8 cellular contexts compared by ENCODE assay signal in the genomic region with DNA sequence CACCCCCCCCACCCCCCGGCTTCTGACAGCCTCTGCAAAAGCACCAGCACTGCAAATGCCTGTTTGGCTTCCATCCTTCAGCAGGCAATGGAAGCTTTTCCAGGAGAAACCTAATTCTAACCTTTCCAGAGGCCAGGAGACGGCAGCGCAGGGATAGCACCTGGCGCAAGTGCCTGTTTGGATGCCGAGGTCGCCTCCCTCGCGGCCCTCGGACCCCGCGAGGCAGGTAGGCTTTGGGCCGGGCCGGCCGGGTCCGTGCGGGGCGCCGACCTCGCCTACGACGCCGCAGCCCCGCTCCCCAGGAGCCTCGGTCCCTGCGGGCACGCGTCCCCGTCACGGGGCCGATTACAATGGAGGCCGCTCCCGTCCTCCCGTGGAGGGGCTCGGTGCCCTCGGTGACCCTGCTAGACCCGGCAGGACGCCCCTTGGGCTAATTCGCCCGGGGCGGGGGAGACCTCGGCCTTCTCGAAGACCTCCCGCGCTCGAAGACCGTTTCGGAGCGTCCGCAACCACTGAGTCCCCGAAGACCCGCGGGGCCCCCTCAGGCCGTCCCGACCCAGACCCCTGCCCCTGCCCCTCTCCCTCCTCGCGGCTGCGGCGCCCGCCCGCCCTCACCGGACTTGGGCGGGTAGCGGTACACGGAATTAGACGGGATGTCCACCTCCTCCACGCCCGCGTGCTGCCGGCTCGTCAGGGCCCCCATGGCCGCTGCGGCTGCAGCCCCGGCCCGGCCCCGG. TPM values are rescaled to one million over a fixed set of nuclear protein-coding genes. Genes with fewer than 3 reads are reported as not detected.
DNase-seq lines count a peak whose midpoint lies in the region; ATAC-seq and TF ChIP-seq lines count a peak whose summit lies in the region.

No MANE protein-coding gene starts in this region.

- WGBS in testis, 2 donors = 3 to 14% methylated on average over 1 to 46 of the region's 75 CpGs

- DNase-seq in D341Med (ENCODE audit: low spot score) (peak; percentile 67), left colon (no peak), testis (no peak), DMS153 (lab: John Stamatoyannopoulos, UW) (no peak), CD1c-positive myeloid dendritic cell (ENCODE audit: extremely low spot score) (no peak)
- DNase-seq in activated naive CD8-positive, alpha-beta T cell treated with anti-CD3 and anti-CD28 coated beads, Interleukin-2, amount 10 ng/mL, durations not matched to agents 7 days and 5 days = peak; percentile 65
- DNase-seq in activated CD4-positive, CD25-positive, alpha-beta regulatory T cell (lab: John Stamatoyannopoulos, UW) = no peak

- TF ChIP-seq POLR2A in testis (IDR thresholded peaks at IDR 0.05) = no peak

- peak overlapping the region; percentile 90 for H3K4me3 Mint-ChIP-seq in activated naive CD8-positive, alpha-beta T cell treated with anti-CD3 and anti-CD28 coated beads, Interleukin-2, amount 10 ng/mL, durations not matched to agents 7 days and 5 days

- peak; percentile 9 for ATAC-seq in HG02885 (IDR thresholded peaks at IDR 0.05; ENCODE audit: poor library complexity, unreplicated experiment)
- ATAC-seq in activated naive CD8-positive, alpha-beta T cell treated with anti-CD3 and anti-CD28 coated beads, Interleukin-2, amount 10 ng/mL, durations not matched to agents 7 days and 5 days (ENCODE audit: low read depth) = peak; percentile 37
- ATAC-seq in left colon = peak; percentile 17

- H3K4me3 ChIP-seq in testis = peak overlapping the region; percentile 56 to 68

- H3K9me3 Mint-ChIP-seq in activated naive CD8-positive, alpha-beta T cell treated with anti-CD3 and anti-CD28 coated beads, Interleukin-2, amount 10 ng/mL, durations not matched to agents 7 days and 5 days = peaks cover 1% of the 10 kb centered on the region

- H3K36me3 ChIP-seq in testis (ENCODE audit: low read depth, missing control alignments) = no peaks in the 10 kb centered on the region

- no peaks in the 10 kb centered on the region for H3K9me3 ChIP-seq in testis

- intact Hi-C loops in left colon (cut with DNase I, micrococcal nuclease) = no loop called here
- intact Hi-C loops in testis (cut with DNase I; ENCODE audit: low total_unique reads) = no loop called here

- H3K27ac ChIP-seq in testis = peak overlapping the region; percentile 78 to 79

- H3K27ac Mint-ChIP-seq in activated naive CD8-positive, alpha-beta T cell treated with anti-CD3 and anti-CD28 coated beads, Interleukin-2, amount 10 ng/mL, durations not matched to agents 7 days and 5 days = peak overlapping the region; percentile 88

- TF ChIP-seq CTCF in testis (IDR thresholded peaks at IDR 0.05) = no peak

- H3K36me3 Mint-ChIP-seq in activated naive CD8-positive, alpha-beta T cell treated with anti-CD3 and anti-CD28 coated beads, Interleukin-2, amount 10 ng/mL, durations not matched to agents 7 days and 5 days = peaks cover 30% of the 10 kb centered on the region

- H3K4me1 Mint-ChIP-seq in activated naive CD8-positive, alpha-beta T cell treated with anti-CD3 and anti-CD28 coated beads, Interleukin-2, amount 10 ng/mL, durations not matched to agents 7 days and 5 days = peaks cover 58% of the 10 kb centered on the region

- POLR2A ChIA-PET in activated naive CD8-positive, alpha-beta T cell treated with anti-CD3 and anti-CD28 coated beads, Interleukin-2, amount 10 ng/mL, durations not matched to agents 7 days and 5 days (lab: Charles Lee) = interaction anchor here (0.8 to 38.5 kb wide), 10 partner anchors 12 to 60 kb away, joined by 3 to 1721 read pairs (median 15); a partner anchor contains a TSS

- no peaks in the 10 kb centered on the region for H3K4me1 ChIP-seq in testis

- no peaks in the 10 kb centered on the region for H3K27me3 Mint-ChIP-seq in activated naive CD8-positive, alpha-beta T cell treated with anti-CD3 and anti-CD28 coated beads, Interleukin-2, amount 10 ng/mL, durations not matched to agents 7 days and 5 days

- no peaks in the 10 kb centered on the region for H3K27me3 ChIP-seq in testis

RNA-seq across cellular contexts. Expression of a gene that starts 0.6 kb away (rescaled TPM):
- total RNA-seq in activated naive CD8-positive, alpha-beta T cell treated with anti-CD3 and anti-CD28 coated beads, Interleukin-2, amount 10 ng/mL, durations not matched to agents 7 days and 5 days = 100 to 1,000 TPM; 103 to 110 TPM
- total RNA-seq in left colon (10 to 100 TPM; 23.6 to 89.3 TPM), testis (100 to 1,000 TPM; 101 to 108 TPM)
- polyA plus RNA-seq in testis (ENCODE audit: insufficient read depth, low read depth, low replicate concordance) = 98.8 TPM

RNA-seq across cellular contexts. Expression of a gene that starts 25.4 kb away (rescaled TPM):
- 100 to 1,000 TPM; 344 to 375 TPM for total RNA-seq in activated naive CD8-positive, alpha-beta T cell treated with anti-CD3 and anti-CD28 coated beads, Interleukin-2, amount 10 ng/mL, durations not matched to agents 7 days and 5 days
- total RNA-seq in left colon (100 to 1,000 TPM in 1 of 2 donors, 10 to 100 TPM in 1; 75.6 to 113 TPM), testis (10 to 100 TPM; 13.6 to 16.7 TPM)
- polyA plus RNA-seq in testis (ENCODE audit: insufficient read depth, low read depth, low replicate concordance) = 48.7 TPM

Comparison
In these comparisons a context has a peak if more than half of its experiments do, and no peak if none do; other contexts are left out.
1. DNase-seq: peak in D341Med (single experiment) and activated naive CD8-positive, alpha-beta T cell treated with anti-CD3 and anti-CD28 coated beads, Interleukin-2, amount 10 ng/mL, durations not matched to agents 7 days and 5 days (single experiment); none in left colon (0 of 2), testis (single experiment), activated CD4-positive, CD25-positive, alpha-beta regulatory T cell (0 of 4), DMS153 (single experiment) and CD1c-positive myeloid dendritic cell (single experiment).
2. RNA of a gene that starts 25.4 kb away (total RNA-seq): 344 to 375 TPM in activated naive CD8-positive, alpha-beta T cell treated with anti-CD3 and anti-CD28 coated beads, Interleukin-2, amount 10 ng/mL, durations not matched to agents 7 days and 5 days and 75.6 to 113 TPM in left colon; 13.6 to 16.7 TPM in testis; every median in the first group is over 4 times any median in the second.
3. Peak in every context shown above with its lines, with median percentiles within 50 percentile points of each other: ATAC-seq.